8 cellular contexts compared by ENCODE assay signal in genomic region chr14:31727797-31728196, GRCh38.
"Had no signal": no experiment of that assay in that cellular context is flagged by ENCODE, and none has a peak within 500 bp of the region (broad histone marks: within the 10 kb centered on the region; RNA-seq: fewer than 3 reads in every experiment).

No MANE protein-coding gene starts in this region.

- H3K4me1 Mint-ChIP-seq: GM23338, H9, IgD-negative memory B cell had no signal

- H3K4me3 ChIP-seq: GM23338 had no signal

- H3K4me2 ChIP-seq: GM23338 had no signal

- DNase-seq: H9, HCEC 1CT, KBM-7 had no signal

- H2AFZ ChIP-seq: GM23338 had no signal

- H3K4me3 Mint-ChIP-seq: GM23338, H9, IgD-negative memory B cell had no signal

- H3K27me3 Mint-ChIP-seq: IgD-negative memory B cell had no signal

- FAIRE-seq: H1, H54 had no signal

- H3K27ac ChIP-seq: HL-60 had no signal

- H3K27ac Mint-ChIP-seq: GM23338, H9, IgD-negative memory B cell had no signal

- ATAC-seq: GM23338 had no signal
